1 cellular context compared by ENCODE assay signal in genomic region chr5:175894251-175894650, GRCh38.
TF ChIP-seq lines count a peak whose summit lies in the region.

No MANE protein-coding gene starts in this region.

TF ChIP-seq in WTC11, 78 proteins besides CTCF, POLR2A, EP300 and RAD21 (continued from another document):
- TF ChIP-seq, protein P1, sequence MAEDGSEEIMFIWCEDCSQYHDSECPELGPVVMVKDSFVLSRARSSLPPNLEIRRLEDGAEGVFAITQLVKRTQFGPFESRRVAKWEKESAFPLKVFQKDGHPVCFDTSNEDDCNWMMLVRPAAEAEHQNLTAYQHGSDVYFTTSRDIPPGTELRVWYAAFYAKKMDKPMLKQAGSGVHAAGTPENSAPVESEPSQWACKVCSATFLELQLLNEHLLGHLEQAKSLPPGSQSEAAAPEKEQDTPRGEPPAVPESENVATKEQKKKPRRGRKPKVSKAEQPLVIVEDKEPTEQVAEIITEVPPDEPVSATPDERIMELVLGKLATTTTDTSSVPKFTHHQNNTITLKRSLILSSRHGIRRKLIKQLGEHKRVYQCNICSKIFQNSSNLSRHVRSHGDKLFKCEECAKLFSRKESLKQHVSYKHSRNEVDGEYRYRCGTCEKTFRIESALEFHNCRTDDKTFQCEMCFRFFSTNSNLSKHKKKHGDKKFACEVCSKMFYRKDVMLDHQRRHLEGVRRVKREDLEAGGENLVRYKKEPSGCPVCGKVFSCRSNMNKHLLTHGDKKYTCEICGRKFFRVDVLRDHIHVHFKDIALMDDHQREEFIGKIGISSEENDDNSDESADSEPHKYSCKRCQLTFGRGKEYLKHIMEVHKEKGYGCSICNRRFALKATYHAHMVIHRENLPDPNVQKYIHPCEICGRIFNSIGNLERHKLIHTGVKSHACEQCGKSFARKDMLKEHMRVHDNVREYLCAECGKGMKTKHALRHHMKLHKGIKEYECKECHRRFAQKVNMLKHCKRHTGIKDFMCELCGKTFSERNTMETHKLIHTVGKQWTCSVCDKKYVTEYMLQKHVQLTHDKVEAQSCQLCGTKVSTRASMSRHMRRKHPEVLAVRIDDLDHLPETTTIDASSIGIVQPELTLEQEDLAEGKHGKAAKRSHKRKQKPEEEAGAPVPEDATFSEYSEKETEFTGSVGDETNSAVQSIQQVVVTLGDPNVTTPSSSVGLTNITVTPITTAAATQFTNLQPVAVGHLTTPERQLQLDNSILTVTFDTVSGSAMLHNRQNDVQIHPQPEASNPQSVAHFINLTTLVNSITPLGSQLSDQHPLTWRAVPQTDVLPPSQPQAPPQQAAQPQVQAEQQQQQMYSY (CRISPR knock-in tag; IDR thresholded peaks at IDR 0.05) = no peak
- no peak for TF ChIP-seq GTF2I (CRISPR knock-in tag; conservative IDR thresholded peaks at IDR 0.05)
- TF ChIP-seq PREB (CRISPR knock-in tag; IDR thresholded peaks at IDR 0.05; ENCODE audit: borderline replicate concordance) = no peak
